1 cellular context compared by ENCODE assay signal in the genomic region with DNA sequence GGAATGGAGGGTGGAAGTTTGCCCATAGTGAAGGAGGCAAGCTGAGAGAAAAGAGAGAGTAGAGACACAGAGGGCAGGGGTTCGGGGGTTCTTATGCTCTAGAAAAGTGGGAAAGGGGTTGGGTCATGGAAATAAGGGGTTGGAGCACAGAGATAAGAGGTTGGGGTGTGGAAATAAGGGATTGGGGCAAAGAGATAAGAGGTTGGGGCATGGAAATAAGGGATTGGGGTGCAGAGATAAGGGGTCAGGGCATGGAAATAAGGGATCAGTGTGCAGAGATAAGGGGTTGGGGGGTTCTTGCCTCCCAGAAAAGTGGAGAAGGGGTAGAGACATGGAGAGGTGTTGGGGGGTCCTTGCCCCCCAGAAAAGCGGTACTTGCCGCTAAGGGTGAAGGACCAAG.
TF ChIP-seq lines count a peak whose summit lies in the region.

No MANE protein-coding gene starts in this region.

TF ChIP-seq in K562, 482 proteins besides CTCF, POLR2A, EP300 and RAD21 (continued from another document and continues in another):
- TF ChIP-seq ZNF280B (CRISPR knock-in tag; IDR thresholded peaks at IDR 0.05), result no peak
- TF ChIP-seq IRF2 (CRISPR knock-in tag; IDR thresholded peaks at IDR 0.05), result no peak
- TF ChIP-seq ZNF134 (CRISPR knock-in tag; conservative IDR thresholded peaks at IDR 0.05), result no peak
- TF ChIP-seq PHB (CRISPR knock-in tag; IDR thresholded peaks at IDR 0.05), result no peak
- TF ChIP-seq EWSR1 (IDR thresholded peaks at IDR 0.05; ENCODE audit: borderline replicate concordance, low read depth, partially characterized antibody), result no peak
- TF ChIP-seq ZNF121 (CRISPR knock-in tag; conservative IDR thresholded peaks at IDR 0.05), result no peak
- TF ChIP-seq ZNF57 (CRISPR knock-in tag; IDR thresholded peaks at IDR 0.05), result no peak
- no peak for TF ChIP-seq ELF2 (CRISPR knock-in tag; IDR thresholded peaks at IDR 0.05)
- 0 out of 2 replicates have a peak, but pooled peaks have one; percentile 33 for TF ChIP-seq ZNF175 (CRISPR knock-in tag; IDR thresholded peaks at IDR 0.05; ENCODE audit: low read depth)
- TF ChIP-seq, protein P1, sequence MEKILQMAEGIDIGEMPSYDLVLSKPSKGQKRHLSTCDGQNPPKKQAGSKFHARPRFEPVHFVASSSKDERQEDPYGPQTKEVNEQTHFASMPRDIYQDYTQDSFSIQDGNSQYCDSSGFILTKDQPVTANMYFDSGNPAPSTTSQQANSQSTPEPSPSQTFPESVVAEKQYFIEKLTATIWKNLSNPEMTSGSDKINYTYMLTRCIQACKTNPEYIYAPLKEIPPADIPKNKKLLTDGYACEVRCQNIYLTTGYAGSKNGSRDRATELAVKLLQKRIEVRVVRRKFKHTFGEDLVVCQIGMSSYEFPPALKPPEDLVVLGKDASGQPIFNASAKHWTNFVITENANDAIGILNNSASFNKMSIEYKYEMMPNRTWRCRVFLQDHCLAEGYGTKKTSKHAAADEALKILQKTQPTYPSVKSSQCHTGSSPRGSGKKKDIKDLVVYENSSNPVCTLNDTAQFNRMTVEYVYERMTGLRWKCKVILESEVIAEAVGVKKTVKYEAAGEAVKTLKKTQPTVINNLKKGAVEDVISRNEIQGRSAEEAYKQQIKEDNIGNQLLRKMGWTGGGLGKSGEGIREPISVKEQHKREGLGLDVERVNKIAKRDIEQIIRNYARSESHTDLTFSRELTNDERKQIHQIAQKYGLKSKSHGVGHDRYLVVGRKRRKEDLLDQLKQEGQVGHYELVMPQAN (IDR thresholded peaks at IDR 0.05; ENCODE audit: borderline replicate concordance), result no peak
- TF ChIP-seq ZBTB33 (CRISPR knock-in tag; IDR thresholded peaks at IDR 0.05), result no peak
- TF ChIP-seq PTTG1 (tag; IDR thresholded peaks at IDR 0.05; ENCODE audit: low read depth), result no peak
- no peak for TF ChIP-seq HIVEP1 (CRISPR knock-in tag; IDR thresholded peaks at IDR 0.05)
- peak; percentile 83 for TF ChIP-seq PML (IDR thresholded peaks at IDR 0.05; ENCODE audit: low read length)
- no peak for TF ChIP-seq BCLAF1 (IDR thresholded peaks at IDR 0.05; ENCODE audit: borderline replicate concordance in 1 of 2, control insufficient read depth in 1 of 2, low read depth in 2 of 2, low read length in 1 of 2)
- no peak for TF ChIP-seq ETS2 (tag; IDR thresholded peaks at IDR 0.05; ENCODE audit: borderline replicate concordance, poor library complexity, severe bottlenecking)
- TF ChIP-seq RBM34 (IDR thresholded peaks at IDR 0.05; ENCODE audit: borderline replicate concordance, insufficient read depth, low read length), result no peak
- TF ChIP-seq, protein P2, sequence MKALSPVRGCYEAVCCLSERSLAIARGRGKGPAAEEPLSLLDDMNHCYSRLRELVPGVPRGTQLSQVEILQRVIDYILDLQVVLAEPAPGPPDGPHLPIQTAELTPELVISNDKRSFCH (CRISPR knock-in tag; IDR thresholded peaks at IDR 0.05), result no peak
- TF ChIP-seq, protein P2 (tag; IDR thresholded peaks at IDR 0.05), result no peak
- no peak for TF ChIP-seq ZNF639 (CRISPR knock-in tag; conservative IDR thresholded peaks at IDR 0.05 in 1 of 2, IDR thresholded peaks at IDR 0.05 in 1 of 2)
- no peak for TF ChIP-seq ZBTB7A (IDR thresholded peaks at IDR 0.05; ENCODE audit: borderline replicate concordance, control insufficient read depth, low read depth, low read length)
- TF ChIP-seq NCOA1 (IDR thresholded peaks at IDR 0.05; ENCODE audit: low read depth), result peak; percentile 87
- no peak for TF ChIP-seq SMC3 (conservative IDR thresholded peaks at IDR 0.05; ENCODE audit: insufficient read depth, low read depth, low read length)
- TF ChIP-seq NR2C2 (CRISPR knock-in tag; IDR thresholded peaks at IDR 0.05), result no peak
- TF ChIP-seq NR2C2 (tag; IDR thresholded peaks at IDR 0.05), result 0 out of 2 replicates have a peak, but pooled peaks have one; percentile 35
- TF ChIP-seq XRCC5 (IDR thresholded peaks at IDR 0.05; ENCODE audit: low read depth, low read length), result no peak
- no peak for TF ChIP-seq TSHZ1 (CRISPR knock-in tag; IDR thresholded peaks at IDR 0.05)
- no peak for TF ChIP-seq SRSF1 (IDR thresholded peaks at IDR 0.05; ENCODE audit: low read depth, low read length)
- TF ChIP-seq BCOR (IDR thresholded peaks at IDR 0.05), result peak; percentile 84
- 0 out of 2 replicates have a peak, but pooled peaks have one; percentile 58 for TF ChIP-seq ZNF212 (CRISPR knock-in tag; IDR thresholded peaks at IDR 0.05)
- TF ChIP-seq, protein P3, sequence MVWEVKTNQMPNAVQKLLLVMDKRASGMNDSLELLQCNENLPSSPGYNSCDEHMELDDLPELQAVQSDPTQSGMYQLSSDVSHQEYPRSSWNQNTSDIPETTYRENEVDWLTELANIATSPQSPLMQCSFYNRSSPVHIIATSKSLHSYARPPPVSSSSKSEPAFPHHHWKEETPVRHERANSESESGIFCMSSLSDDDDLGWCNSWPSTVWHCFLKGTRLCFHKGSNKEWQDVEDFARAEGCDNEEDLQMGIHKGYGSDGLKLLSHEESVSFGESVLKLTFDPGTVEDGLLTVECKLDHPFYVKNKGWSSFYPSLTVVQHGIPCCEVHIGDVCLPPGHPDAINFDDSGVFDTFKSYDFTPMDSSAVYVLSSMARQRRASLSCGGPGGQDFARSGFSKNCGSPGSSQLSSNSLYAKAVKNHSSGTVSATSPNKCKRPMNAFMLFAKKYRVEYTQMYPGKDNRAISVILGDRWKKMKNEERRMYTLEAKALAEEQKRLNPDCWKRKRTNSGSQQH (CRISPR knock-in tag; IDR thresholded peaks at IDR 0.05), result peak; percentile 89; the same call in 1 of the 2 replicates
- TF ChIP-seq MECOM (CRISPR knock-in tag; IDR thresholded peaks at IDR 0.05), result no peak
- TF ChIP-seq KAT8 (IDR thresholded peaks at IDR 0.05; ENCODE audit: low read depth), result no peak
- TF ChIP-seq ZNF165 (CRISPR knock-in tag; IDR thresholded peaks at IDR 0.05; ENCODE audit: borderline replicate concordance), result no peak
- no peak for TF ChIP-seq TGIF2 (CRISPR knock-in tag; IDR thresholded peaks at IDR 0.05)
- TF ChIP-seq, protein P4, sequence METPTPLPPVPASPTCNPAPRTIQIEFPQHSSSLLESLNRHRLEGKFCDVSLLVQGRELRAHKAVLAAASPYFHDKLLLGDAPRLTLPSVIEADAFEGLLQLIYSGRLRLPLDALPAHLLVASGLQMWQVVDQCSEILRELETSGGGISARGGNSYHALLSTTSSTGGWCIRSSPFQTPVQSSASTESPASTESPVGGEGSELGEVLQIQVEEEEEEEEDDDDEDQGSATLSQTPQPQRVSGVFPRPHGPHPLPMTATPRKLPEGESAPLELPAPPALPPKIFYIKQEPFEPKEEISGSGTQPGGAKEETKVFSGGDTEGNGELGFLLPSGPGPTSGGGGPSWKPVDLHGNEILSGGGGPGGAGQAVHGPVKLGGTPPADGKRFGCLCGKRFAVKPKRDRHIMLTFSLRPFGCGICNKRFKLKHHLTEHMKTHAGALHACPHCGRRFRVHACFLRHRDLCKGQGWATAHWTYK (CRISPR knock-in tag; IDR thresholded peaks at IDR 0.05), result peak; percentile 85; the same call in 1 of the 2 replicates
- TF ChIP-seq TCF7L2 (IDR thresholded peaks at IDR 0.05; ENCODE audit: low read depth, low read length), result no peak
- TF ChIP-seq TEAD2 (tag; IDR thresholded peaks at IDR 0.05), result no peak
- no peak for TF ChIP-seq MIER1 (IDR thresholded peaks at IDR 0.05; ENCODE audit: low read depth)
